28 cellular contexts compared by ENCODE assay signal in genomic region chr14:99497894-99498293, GRCh38.
"Had no signal": no experiment of that assay in that cellular context is flagged by ENCODE, and none has a peak within 500 bp of the region (broad histone marks: within the 10 kb centered on the region; RNA-seq: fewer than 3 reads in every experiment).

No MANE protein-coding gene starts in this region.

- ATAC-seq: naive thymus-derived CD8-positive, alpha-beta T cell; natural killer cell treated with Interleukin-12 subunit alpha and Interleukin-12 subunit beta and Interleukin-15 and Interleukin-18, amount 100 ng/mL, for 72 hours; pancreas; right cardiac atrium; right lobe of liver; stimulated activated memory B cell treated with anti-CD40 and anti-IgM and Interleukin-4, amounts not matched to agents 10 μg/mL and 1 μg/mL and 100 μg/mL, for 72 hours; stimulated activated naive CD8-positive, alpha-beta T cell treated with anti-CD3 and anti-CD28 coated beads, Interleukin-15, amount 100 ng/mL, for 72 hours; stimulated activated naive CD8-positive, alpha-beta T cell treated with anti-CD3 and anti-CD28 coated beads, Interleukin-15, Interleukin-2, amounts not matched to agents 100 U/mL and 50 U/mL, for 24 hours had no signal

- H3K4me3 ChIP-seq: pancreas, psoas muscle, right lobe of liver, sigmoid colon, suprapubic skin, testis, tibial artery, transverse colon, upper lobe of left lung, uterus had no signal

- H3K27me3 ChIP-seq: neutrophil, pancreas, right lobe of liver, sigmoid colon, suprapubic skin, testis, tibial artery, transverse colon, upper lobe of left lung, uterus had no signal

- H3K4me1 ChIP-seq: pancreas, psoas muscle, right lobe of liver, sigmoid colon, suprapubic skin, testis, tibial artery, transverse colon, upper lobe of left lung had no signal

- H3K9me3 Mint-ChIP-seq: naive B cell; naive thymus-derived CD8-positive, alpha-beta T cell; natural killer cell treated with Interleukin-12 subunit alpha and Interleukin-12 subunit beta and Interleukin-15 and Interleukin-18, amount 100 ng/mL, for 72 hours; nephron progenitor cell; neural crest cell; stimulated activated memory B cell treated with anti-CD40 and anti-IgM and Interleukin-4, amounts not matched to agents 10 μg/mL and 1 μg/mL and 100 μg/mL, for 72 hours; stimulated activated naive CD8-positive, alpha-beta T cell treated with anti-CD3 and anti-CD28 coated beads, Interleukin-15, amount 100 ng/mL, for 72 hours had no signal

- H3K4me3 Mint-ChIP-seq: naive B cell; naive thymus-derived CD8-positive, alpha-beta T cell; natural killer cell treated with Interleukin-12 subunit alpha and Interleukin-12 subunit beta and Interleukin-15 and Interleukin-18, amount 100 ng/mL, for 72 hours; nephron progenitor cell; neural crest cell; stimulated activated memory B cell treated with anti-CD40 and anti-IgM and Interleukin-4, amounts not matched to agents 10 μg/mL and 1 μg/mL and 100 μg/mL, for 72 hours; stimulated activated naive CD8-positive, alpha-beta T cell treated with anti-CD3 and anti-CD28 coated beads, Interleukin-15, amount 100 ng/mL, for 72 hours had no signal

- DNase-seq: naive B cell; naive thymus-derived CD8-positive, alpha-beta T cell; nephron progenitor cell; nucleus accumbens; pancreas; psoas muscle; right cardiac atrium; right lobe of liver; sigmoid colon; small intestine; stimulated activated CD4-positive, alpha-beta T cell treated with anti-CD3 and anti-CD28 coated beads, Interleukin-15, amount 100 ng/mL, for 24 hours; stimulated activated CD4-positive, alpha-beta T cell treated with anti-CD3 and anti-CD28 coated beads, Interleukin-2, amount 100 ng/mL, for 24 hours; stimulated activated CD4-positive, alpha-beta T cell treated with anti-CD3 and anti-CD28 coated beads, Interleukin-2, amount 100 ng/mL, for 48 hours; stimulated activated CD4-positive, alpha-beta T cell treated with anti-CD3 and anti-CD28 coated beads, Interleukin-4, amount 100 ng/mL, for 24 hours; stimulated activated naive CD4-positive, alpha-beta T cell; stimulated activated naive CD8-positive, alpha-beta T cell treated with anti-CD3 and anti-CD28 coated beads, Interleukin-15, amount 100 ng/mL, for 72 hours; stimulated activated naive CD8-positive, alpha-beta T cell treated with anti-CD3 and anti-CD28 coated beads, Interleukin-15, Interleukin-2, amounts not matched to agents 100 U/mL and 50 U/mL, for 24 hours; substantia nigra; testis; tibial artery; transverse colon; upper lobe of left lung; uterus had no signal

- H3K9me3 ChIP-seq: neutrophil, pancreas, psoas muscle, right lobe of liver, sigmoid colon, suprapubic skin, testis, tibial artery, transverse colon, upper lobe of left lung, uterus had no signal

- H3K4me1 Mint-ChIP-seq: nephron progenitor cell; neural crest cell; stimulated activated memory B cell treated with anti-CD40 and anti-IgM and Interleukin-4, amounts not matched to agents 10 μg/mL and 1 μg/mL and 100 μg/mL, for 72 hours; stimulated activated naive CD8-positive, alpha-beta T cell treated with anti-CD3 and anti-CD28 coated beads, Interleukin-15, amount 100 ng/mL, for 72 hours had no signal

- H3K27me3 Mint-ChIP-seq: naive B cell; naive thymus-derived CD8-positive, alpha-beta T cell; natural killer cell treated with Interleukin-12 subunit alpha and Interleukin-12 subunit beta and Interleukin-15 and Interleukin-18, amount 100 ng/mL, for 72 hours; stimulated activated memory B cell treated with anti-CD40 and anti-IgM and Interleukin-4, amounts not matched to agents 10 μg/mL and 1 μg/mL and 100 μg/mL, for 72 hours; stimulated activated naive CD8-positive, alpha-beta T cell treated with anti-CD3 and anti-CD28 coated beads, Interleukin-15, amount 100 ng/mL, for 72 hours had no signal

- H3K27ac Mint-ChIP-seq: naive B cell; natural killer cell treated with Interleukin-12 subunit alpha and Interleukin-12 subunit beta and Interleukin-15 and Interleukin-18, amount 100 ng/mL, for 72 hours; nephron progenitor cell; stimulated activated memory B cell treated with anti-CD40 and anti-IgM and Interleukin-4, amounts not matched to agents 10 μg/mL and 1 μg/mL and 100 μg/mL, for 72 hours had no signal

- H3K27ac ChIP-seq: neutrophil, pancreas, psoas muscle, right lobe of liver, sigmoid colon, suprapubic skin, testis, tibial artery, transverse colon, upper lobe of left lung, uterus had no signal

- H3K36me3 ChIP-seq: uterus had no signal
